ENCODE assay signal across 14 cellular contexts in the genomic region with DNA sequence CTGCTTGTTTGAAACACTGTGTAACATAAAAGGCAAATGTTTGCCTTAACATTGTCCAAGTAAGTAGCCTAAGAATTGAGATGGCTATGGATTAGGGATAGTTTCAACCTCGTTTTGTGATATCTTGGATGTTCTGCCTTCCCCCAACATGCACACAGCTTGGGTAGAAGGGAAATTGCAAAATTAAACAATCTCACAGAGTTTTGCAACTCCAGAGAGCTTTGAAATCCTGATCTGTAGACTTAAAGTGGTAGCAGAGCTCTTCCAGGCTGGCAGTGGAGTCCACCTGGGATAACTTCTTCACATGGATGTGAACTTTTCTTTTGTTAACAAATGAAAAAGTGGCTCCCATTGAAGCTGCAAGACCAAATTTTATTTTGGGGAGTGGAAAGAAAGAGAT. TPM values are rescaled to one million over a fixed set of nuclear protein-coding genes. Genes with fewer than 3 reads are reported as not detected.
"Had no signal": no experiment of that assay in that cellular context is flagged by ENCODE, and none has a peak within 500 bp of the region (broad histone marks: within the 10 kb centered on the region; RNA-seq: fewer than 3 reads in every experiment).

No MANE protein-coding gene starts in this region.

- H3K27me3 ChIP-seq: thyroid gland had no signal

- H3K4me3 ChIP-seq: coronary artery, lower lobe of right lung, thyroid gland had no signal

- H3K4me1 Mint-ChIP-seq: brain; naive B cell; stimulated activated effector memory CD8-positive, alpha-beta T cell treated with anti-CD3 and anti-CD28 coated beads, Interleukin-12 subunit alpha, Interleukin-12 subunit beta, amount 100 ng/mL, for 72 hours had no signal

- H3K9me3 ChIP-seq: lower lobe of right lung, thyroid gland had no signal

- H3K36me3 Mint-ChIP-seq: activated naive CD8-positive, alpha-beta T cell; brain; stimulated activated effector memory CD8-positive, alpha-beta T cell treated with anti-CD3 and anti-CD28 coated beads, Interleukin-12 subunit alpha, Interleukin-12 subunit beta, amount 100 ng/mL, for 72 hours had no signal

- H3K27ac Mint-ChIP-seq: activated CD4-positive, alpha-beta T cell treated with anti-CD3 and anti-CD28 coated beads, Interleukin-2, amount 10 ng/mL, durations not matched to agents 7 days and 5 days; activated naive CD8-positive, alpha-beta T cell; brain; stimulated activated effector memory CD8-positive, alpha-beta T cell treated with anti-CD3 and anti-CD28 coated beads, Interleukin-12 subunit alpha, Interleukin-12 subunit beta, amount 100 ng/mL, for 72 hours had no signal

- H3K36me3 ChIP-seq: lower lobe of right lung, thyroid gland had no signal

- ATAC-seq: esophagus mucosa; stimulated activated effector memory CD8-positive, alpha-beta T cell treated with anti-CD3 and anti-CD28 coated beads, Interleukin-12 subunit alpha, Interleukin-12 subunit beta, amount 100 ng/mL, for 72 hours had no signal

- DNase-seq: activated CD4-positive, alpha-beta T cell treated with anti-CD3 and anti-CD28 coated beads, Interleukin-2, amount 10 ng/mL, durations not matched to agents 7 days and 5 days; activated CD8-positive, alpha-beta memory T cell treated with anti-CD3 and anti-CD28 coated beads, Interleukin-2, amount 50 U/mL, for 48 hours; activated gamma-delta T cell treated with Interleukin-2 at 50 U/mL for 16 hours; central memory CD4-positive, alpha-beta T cell; kidney glomerular epithelial cell; lower lobe of right lung; naive B cell; thyroid gland had no signal

- H2AFZ ChIP-seq: parathyroid adenoma had no signal

- H3K27ac ChIP-seq: coronary artery, lower lobe of right lung, parathyroid adenoma, thyroid gland had no signal

- H3K79me2 ChIP-seq: parathyroid adenoma had no signal

- H3K9me3 Mint-ChIP-seq: activated CD4-positive, alpha-beta T cell treated with anti-CD3 and anti-CD28 coated beads, Interleukin-2, amount 10 ng/mL, durations not matched to agents 7 days and 5 days; stimulated activated effector memory CD8-positive, alpha-beta T cell treated with anti-CD3 and anti-CD28 coated beads, Interleukin-12 subunit alpha, Interleukin-12 subunit beta, amount 100 ng/mL, for 72 hours had no signal

- H3K4me1 ChIP-seq: lower lobe of right lung, parathyroid adenoma, thyroid gland had no signal

- H3K4me3 Mint-ChIP-seq: activated CD4-positive, alpha-beta T cell treated with anti-CD3 and anti-CD28 coated beads, Interleukin-2, amount 10 ng/mL, durations not matched to agents 7 days and 5 days; activated naive CD8-positive, alpha-beta T cell; brain; naive B cell; stimulated activated effector memory CD8-positive, alpha-beta T cell treated with anti-CD3 and anti-CD28 coated beads, Interleukin-12 subunit alpha, Interleukin-12 subunit beta, amount 100 ng/mL, for 72 hours had no signal

RNA-seq across cellular contexts. Expression of gene CHRNA1, which starts 59.6 kb away (rescaled TPM):
- total RNA-seq: activated CD4-positive, alpha-beta T cell treated with anti-CD3 and anti-CD28 coated beads, Interleukin-2, amount 10 ng/mL, durations not matched to agents 7 days and 5 days; esophagus mucosa; lower lobe of right lung; thyroid gland had no signal
